ENCODE assay signal across 8 cellular contexts in genomic region chr10:75099952-75100763, GRCh38. TPM values are rescaled to one million over a fixed set of nuclear protein-coding genes. Genes with fewer than 3 reads are reported as not detected.
A peak's percentile ranks its signal among the peaks of the same experiment; 100 is the strongest.
DNase-seq lines count a peak whose midpoint lies in the region; ATAC-seq, FAIRE-seq and TF ChIP-seq lines count a peak whose summit lies in the region.

No MANE protein-coding gene starts in this region.

- H3K36me3 ChIP-seq in astrocyte (ENCODE audit: insufficient read depth, low read length) (no peaks in the 10 kb centered on the region), skeletal muscle tissue (ENCODE audit: control insufficient read depth in 3 of 3, insufficient read depth in 3 of 3, low read length in 3 of 3) (peaks cover 19 to 25% (median 23%) of the 10 kb centered on the region in 3 donors)

- no peak for FAIRE-seq in astrocyte (lab: Jason Lieb, UNC)

- H3K4me1 ChIP-seq in astrocyte (ENCODE audit: insufficient read depth, low read length), result peaks cover 2% of the 10 kb centered on the region
- peaks cover 41 to 72% (median 63%) of the 10 kb centered on the region in 3 donors for H3K4me1 ChIP-seq in skeletal muscle tissue (ENCODE audit: control insufficient read depth in 3 of 3, insufficient read depth in 3 of 3, low read length in 3 of 3)

- H3K27me3 ChIP-seq in astrocyte (ENCODE audit: insufficient read depth, low read length) (no peaks in the 10 kb centered on the region), skeletal muscle tissue (ENCODE audit: control insufficient read depth in 3 of 3, insufficient read depth in 3 of 3, low read length in 3 of 3) (no peaks in the 10 kb centered on the region)

- no peak overlapping the region for H3K4me2 ChIP-seq in astrocyte (ENCODE audit: low read length)

- peak; percentile 71 for TF ChIP-seq CTCF in astrocyte (IDR thresholded peaks at IDR 0.05; ENCODE audit: insufficient read depth, low read depth, low read length)

- peak; percentile 71 for ATAC-seq in GM19463 (IDR thresholded peaks at IDR 0.05; ENCODE audit: unreplicated experiment)

- peak overlapping the region; percentile 17 for H2AFZ ChIP-seq in astrocyte (ENCODE audit: low read depth, low read length)

- peaks cover 6% of the 10 kb centered on the region for H3K4me1 Mint-ChIP-seq in astrocyte (ENCODE audit: low read depth, unreplicated experiment)

- H3K9me3 Mint-ChIP-seq in astrocyte (ENCODE audit: unreplicated experiment), result peaks cover 2% of the 10 kb centered on the region

- no peak overlapping the region for H3K4me3 ChIP-seq in astrocyte (ENCODE audit: insufficient read depth, low read depth, low read length)
- H3K4me3 ChIP-seq in iPS-11a (ENCODE audit: low read depth, low read length), result peak overlapping the region; percentile 1
- peak overlapping the region in 1 of 3 donors; percentile 45 for H3K4me3 ChIP-seq in skeletal muscle tissue (ENCODE audit: low read length in 3 of 3)

- H3K27ac ChIP-seq in astrocyte (ENCODE audit: low read depth, low read length) (no peak overlapping the region), skeletal muscle tissue (ENCODE audit: low read depth, low read length) (peak overlapping the region; percentile 99)

- H3K4me3 Mint-ChIP-seq in astrocyte (ENCODE audit: unreplicated experiment), result no peak overlapping the region

- H4K20me1 ChIP-seq in astrocyte (ENCODE audit: insufficient read depth, low read length), result peaks cover 4% of the 10 kb centered on the region

- H3K9ac ChIP-seq in astrocyte (ENCODE audit: low read length) (no peak overlapping the region), skeletal muscle tissue (ENCODE audit: low read depth in 1 of 3, low read length in 3 of 3) (peak overlapping the region; percentile 19 to 72 (median 33))

- peak overlapping the region; percentile 48 for H3K27ac Mint-ChIP-seq in astrocyte (ENCODE audit: unreplicated experiment)

- peak; percentile 43 for DNase-seq in Caki2 (ENCODE audit: low read depth)
- DNase-seq in HuH-7.5 (ENCODE audit: low spot score), result peak; percentile 79
- peak; percentile 85 for DNase-seq in T-helper 9 cell
- DNase-seq in astrocyte (ENCODE audit: low read depth), result peak; percentile 9
- DNase-seq in NCI-H2029 (lab: John Stamatoyannopoulos, UW), result no peak

- H3K27me3 Mint-ChIP-seq in astrocyte (ENCODE audit: low read depth, unreplicated experiment), result no peaks in the 10 kb centered on the region

- no peaks in the 10 kb centered on the region for H3K36me3 Mint-ChIP-seq in astrocyte (ENCODE audit: low read depth, unreplicated experiment)

- no peaks in the 10 kb centered on the region for H3K9me3 ChIP-seq in astrocyte (ENCODE audit: insufficient read depth, low read depth, low read length)
- H3K9me3 ChIP-seq in skeletal muscle tissue (ENCODE audit: control insufficient read depth in 3 of 3, low read length in 3 of 3), result no peaks in the 10 kb centered on the region

- H3K79me2 ChIP-seq in astrocyte (ENCODE audit: insufficient read depth, low read length), result no peaks in the 10 kb centered on the region

- in situ Hi-C loops in Caki2 (cut with HindIII; ENCODE audit: low pct_unique_long_range_greater_than_20kb, low sequenced_read_pairs), result no loop called here

RNA-seq across cellular contexts. Expression of gene SAMD8, which starts 11.3 kb away (rescaled TPM):
- 9.4 and 11.8 TPM in 2 replicates for total RNA-seq in Caki2 (2014; rRNA removed; shearing (Covaris generic); ENCODE audit: low replicate concordance)
- total RNA-seq in astrocyte, result 33.3 and 35.4 TPM in 2 replicates
- total RNA-seq in skeletal muscle tissue, result 17.7 TPM
